21 cellular contexts compared by ENCODE assay signal in the genomic region with DNA sequence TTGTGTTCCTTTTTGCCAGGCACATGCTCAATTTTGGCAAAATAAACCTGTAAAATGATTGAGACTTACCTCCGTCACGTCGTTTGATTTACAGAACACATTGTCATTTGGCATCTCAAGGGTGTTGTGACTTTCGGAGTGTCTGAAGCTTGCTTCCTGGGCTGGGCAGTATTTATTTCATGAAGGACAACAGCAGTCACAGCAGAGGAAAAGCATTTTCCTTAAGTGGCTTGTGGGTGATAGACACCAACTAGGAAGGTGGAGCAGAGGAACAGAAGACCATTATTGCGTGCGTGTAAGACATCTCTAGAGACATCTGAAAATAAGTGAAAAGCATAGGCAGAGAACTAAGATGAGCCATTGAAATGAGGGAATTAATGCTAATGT.
"Had no signal": no experiment of that assay in that cellular context is flagged by ENCODE, and none has a peak within 500 bp of the region (broad histone marks: within the 10 kb centered on the region; RNA-seq: fewer than 3 reads in every experiment).

No MANE protein-coding gene starts in this region.

- ATAC-seq: activated CD4-positive, CD25-positive, alpha-beta regulatory T cell treated with anti-CD3 and anti-CD28 coated beads, Interleukin-2, amount 50 U/mL, for 24 hours; activated CD8-positive, alpha-beta T cell treated with anti-CD3 and anti-CD28 coated beads, Interleukin-2, amount 10 ng/mL, durations not matched to agents 7 days and 5 days; activated T-cell treated with anti-CD3 and anti-CD28 coated beads, Interleukin-2, amount 50 U/mL, for 4 hours; foreskin keratinocyte; lower lobe of right lung; pancreas; right lobe of liver; stimulated activated naive CD8-positive, alpha-beta T cell treated with anti-CD3 and anti-CD28 coated beads, Interleukin-15, amount 100 ng/mL, for 72 hours had no signal

- H3K27ac ChIP-seq: brain microvascular endothelial cell, dorsolateral prefrontal cortex, epithelial cell of prostate, foreskin keratinocyte, lower lobe of right lung, pancreas, right lobe of liver, suprapubic skin had no signal

- H3K4me3 ChIP-seq: dorsolateral prefrontal cortex, lower lobe of right lung, pancreas, right lobe of liver, suprapubic skin had no signal

- H3K36me3 ChIP-seq: brain microvascular endothelial cell, lower lobe of right lung, pancreas, right lobe of liver, suprapubic skin had no signal

- H3K4me1 ChIP-seq: foreskin keratinocyte, lower lobe of right lung, pancreas, right lobe of liver, suprapubic skin had no signal

- H3K27me3 ChIP-seq: brain microvascular endothelial cell, foreskin keratinocyte, pancreas, right lobe of liver, suprapubic skin had no signal

- H3K9me3 ChIP-seq: lower lobe of right lung, pancreas, right lobe of liver, suprapubic skin had no signal

- DNase-seq: activated CD4-positive, alpha-beta T cell treated with anti-CD3 and anti-CD28 coated beads, Interleukin-2, amount 10 ng/mL, durations not matched to agents 7 days and 5 days; activated CD8-positive, alpha-beta T cell treated with anti-CD3 and anti-CD28 coated beads, Interleukin-2, amount 10 ng/mL, durations not matched to agents 7 days and 5 days; activated effector memory CD4-positive, alpha-beta T cell treated with Interleukin-2 at 50 U/mL for 16 hours; activated naive CD4-positive, alpha-beta T cell treated with anti-CD3 and anti-CD28 coated beads, Interleukin-2, amount 50 U/mL, for 16 hours; activated T-cell treated with anti-CD3 and anti-CD28 coated beads, Interleukin-2, amount 50 U/mL, for 4 hours; aorta; brain microvascular endothelial cell; central memory CD4-positive, alpha-beta T cell; dorsolateral prefrontal cortex; foreskin keratinocyte; hypothalamus; lower lobe of right lung; pancreas; right lobe of liver; small intestine; stimulated activated CD4-positive, alpha-beta T cell treated with anti-CD3 and anti-CD28 coated beads, Interleukin-4, amount 100 ng/mL, for 1 hour; stimulated activated naive CD8-positive, alpha-beta T cell treated with anti-CD3 and anti-CD28 coated beads, Interleukin-15, amount 100 ng/mL, for 72 hours; T1000 had no signal
